Comparison of ENCODE assay signal across 8 cellular contexts in genomic region chr9:128276574-128277270, GRCh38. TPM values are rescaled to one million over a fixed set of nuclear protein-coding genes. Genes with fewer than 3 reads are reported as not detected.
DNase-seq lines count a peak whose midpoint lies in the region; ATAC-seq lines count a peak whose summit lies in the region.

No MANE protein-coding gene starts in this region.

- no peaks in the 10 kb centered on the region for H3K36me3 ChIP-seq in iPS DF 6.9 (ENCODE audit: control insufficient read depth, insufficient read depth, low read length)
- peaks cover 17% of the 10 kb centered on the region for H3K36me3 ChIP-seq in skeletal muscle satellite cell (ENCODE audit: insufficient read depth, low read length)

- peak overlapping the region; percentile 97 for H3K4me2 ChIP-seq in skeletal muscle satellite cell (ENCODE audit: low read length)

- peak overlapping the region; percentile 88 for H3K4me3 ChIP-seq in Jurkat, Clone E6-1 (ENCODE audit: low read length)
- H3K4me3 ChIP-seq in iPS DF 6.9 (ENCODE audit: low read length), result peak overlapping the region; percentile 71
- H3K4me3 ChIP-seq in skeletal muscle satellite cell (ENCODE audit: low read length), result peak overlapping the region; percentile 90

- H3K27ac ChIP-seq in angular gyrus (ENCODE audit: low read depth, low read length), result peak overlapping the region; percentile 81
- H3K27ac ChIP-seq in iPS DF 6.9 (ENCODE audit: low read length), result no peak overlapping the region

- ATAC-seq in HG02642 (IDR thresholded peaks at IDR 0.05; ENCODE audit: poor library complexity, unreplicated experiment), result no peak

- WGBS in iPS DF 6.9 (ENCODE audit: insufficient coverage, insufficient read length), result no CpG with 5 or more reads among the region's 23 CpGs

- H3K9ac ChIP-seq in skeletal muscle satellite cell (ENCODE audit: low read depth, low read length), result peak overlapping the region; percentile 93

- DNase-seq in DMS 273 treated with DMSO at 0.1 percent for 48 hours (lab: John Stamatoyannopoulos, UW) (peak; percentile 7), iPS DF 6.9 (ENCODE audit: low read depth, low spot score) (no peak), H4 (ENCODE audit: low spot score) (no peak), HT-29 (ENCODE audit: low spot score) (no peak)
- DNase-seq in Jurkat, Clone E6-1 (ENCODE audit: low read depth, low spot score), result no peak

- no peaks in the 10 kb centered on the region for H3K27me3 ChIP-seq in iPS DF 6.9 (ENCODE audit: control insufficient read depth, insufficient read depth, low read length)
- H3K27me3 ChIP-seq in skeletal muscle satellite cell (ENCODE audit: control insufficient read depth, insufficient read depth, low read length), result no peaks in the 10 kb centered on the region

- H3K4me1 ChIP-seq in iPS DF 6.9 (ENCODE audit: control insufficient read depth, insufficient read depth, low read length), result no peaks in the 10 kb centered on the region
- H3K4me1 ChIP-seq in skeletal muscle satellite cell (ENCODE audit: control insufficient read depth, insufficient read depth, low read length), result peaks cover 18% of the 10 kb centered on the region

- no peaks in the 10 kb centered on the region for H3K9me3 ChIP-seq in iPS DF 6.9 (ENCODE audit: control insufficient read depth, insufficient read depth, low read length)
- no peaks in the 10 kb centered on the region for H3K9me3 ChIP-seq in skeletal muscle satellite cell (replicated peaks; ENCODE audit: low read length)

RNA-seq across cellular contexts. Expression of gene SWI5, which starts 0.6 kb away (rescaled TPM):
- 62.3 TPM for polyA plus RNA-seq in Jurkat, Clone E6-1 (2012; ENCODE audit: insufficient read depth, insufficient read length)
- 29.2 and 32.1 TPM in 2 replicates for total RNA-seq in skeletal muscle satellite cell (2012; rRNA removed)
- total RNA-seq in H4 (2014; rRNA removed; shearing (Covaris generic)), result 59.5 and 66.7 TPM in 2 replicates
- 51.4 and 52.6 TPM in 2 replicates for total RNA-seq in HT-29 (2014; rRNA removed; shearing (Covaris generic))

RNA-seq across cellular contexts. Expression of gene GOLGA2, which starts 0.9 kb away (rescaled TPM):
- 49.7 TPM for polyA plus RNA-seq in Jurkat, Clone E6-1 (2012; ENCODE audit: insufficient read depth, insufficient read length)
- total RNA-seq in skeletal muscle satellite cell (2012; rRNA removed), result 60.5 and 62.6 TPM in 2 replicates
- 40.3 and 56.0 TPM in 2 replicates for total RNA-seq in H4 (2014; rRNA removed; shearing (Covaris generic))
- 59.0 and 63.4 TPM in 2 replicates for total RNA-seq in HT-29 (2014; rRNA removed; shearing (Covaris generic))

RNA-seq across cellular contexts. Expression of gene TRUB2, which starts 45.5 kb away (rescaled TPM):
- 60.9 TPM for polyA plus RNA-seq in Jurkat, Clone E6-1 (2012; ENCODE audit: insufficient read depth, insufficient read length)
- total RNA-seq in skeletal muscle satellite cell (2012; rRNA removed), result 18.8 and 19.7 TPM in 2 replicates
- 13.8 and 15.6 TPM in 2 replicates for total RNA-seq in H4 (2014; rRNA removed; shearing (Covaris generic))
- 66.9 and 69.8 TPM in 2 replicates for total RNA-seq in HT-29 (2014; rRNA removed; shearing (Covaris generic))

RNA-seq across cellular contexts. Expression of gene COQ4, which starts 45.9 kb away (rescaled TPM):
- polyA plus RNA-seq in Jurkat, Clone E6-1 (2012; ENCODE audit: insufficient read depth, insufficient read length), result 34.2 TPM
- total RNA-seq in skeletal muscle satellite cell (2012; rRNA removed), result 43.1 and 68.8 TPM in 2 replicates
- total RNA-seq in H4 (2014; rRNA removed; shearing (Covaris generic)), result 39.6 and 46.3 TPM in 2 replicates
- total RNA-seq in HT-29 (2014; rRNA removed; shearing (Covaris generic)), result 71.3 and 76.1 TPM in 2 replicates
